1 cellular context compared by ENCODE assay signal in the genomic region with DNA sequence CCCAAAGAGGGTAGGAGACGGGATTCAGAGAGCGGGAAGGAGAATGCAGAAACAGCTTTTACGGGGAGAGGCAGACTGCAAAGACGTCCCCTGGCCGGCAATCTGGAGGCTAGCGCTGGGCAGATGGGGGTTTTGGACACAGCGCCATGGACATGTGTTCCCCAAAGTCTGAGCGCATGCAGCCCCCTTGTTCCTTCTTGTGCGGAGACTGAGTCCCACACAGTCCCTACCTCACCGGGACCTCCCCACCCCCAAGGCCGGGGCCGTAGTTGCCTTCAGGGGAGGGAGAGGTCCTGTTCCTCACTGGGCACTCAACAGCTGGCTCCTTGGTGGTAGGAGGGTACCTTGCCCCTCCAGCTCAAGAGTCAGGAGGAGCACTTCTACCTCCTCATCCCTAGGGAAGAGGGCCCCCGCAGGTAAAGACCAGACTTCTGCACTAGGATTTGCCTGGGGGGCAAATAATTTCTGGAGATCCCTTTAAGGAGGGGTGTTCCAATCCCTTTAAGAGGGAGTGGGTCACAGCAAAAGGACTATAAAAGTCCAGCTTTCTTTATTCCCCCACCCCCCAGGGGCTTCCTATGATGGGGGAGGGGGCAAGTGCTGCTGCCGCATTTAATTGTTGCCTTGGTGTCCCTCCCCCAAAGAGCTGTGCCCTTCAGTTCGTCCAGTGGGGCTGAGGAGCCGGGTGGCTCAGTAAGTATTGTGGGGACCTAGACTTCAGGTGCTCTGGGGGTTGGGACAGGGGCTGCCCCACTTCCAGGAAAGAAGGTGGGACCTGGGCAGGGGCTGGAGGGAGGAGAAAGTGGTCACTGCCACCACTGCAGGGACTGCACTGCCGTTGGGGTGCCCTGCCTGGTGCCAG.
TF ChIP-seq lines count a peak whose summit lies in the region.

No MANE protein-coding gene starts in this region.

TF ChIP-seq in WTC11, 78 proteins besides CTCF, POLR2A, EP300 and RAD21 (continued from another document):
- no peak for TF ChIP-seq AFF4 (CRISPR knock-in tag; IDR thresholded peaks at IDR 0.05; ENCODE audit: borderline replicate concordance)
- TF ChIP-seq FOXK1 (CRISPR knock-in tag; IDR thresholded peaks at IDR 0.05), result no peak
- TF ChIP-seq, protein P1, sequence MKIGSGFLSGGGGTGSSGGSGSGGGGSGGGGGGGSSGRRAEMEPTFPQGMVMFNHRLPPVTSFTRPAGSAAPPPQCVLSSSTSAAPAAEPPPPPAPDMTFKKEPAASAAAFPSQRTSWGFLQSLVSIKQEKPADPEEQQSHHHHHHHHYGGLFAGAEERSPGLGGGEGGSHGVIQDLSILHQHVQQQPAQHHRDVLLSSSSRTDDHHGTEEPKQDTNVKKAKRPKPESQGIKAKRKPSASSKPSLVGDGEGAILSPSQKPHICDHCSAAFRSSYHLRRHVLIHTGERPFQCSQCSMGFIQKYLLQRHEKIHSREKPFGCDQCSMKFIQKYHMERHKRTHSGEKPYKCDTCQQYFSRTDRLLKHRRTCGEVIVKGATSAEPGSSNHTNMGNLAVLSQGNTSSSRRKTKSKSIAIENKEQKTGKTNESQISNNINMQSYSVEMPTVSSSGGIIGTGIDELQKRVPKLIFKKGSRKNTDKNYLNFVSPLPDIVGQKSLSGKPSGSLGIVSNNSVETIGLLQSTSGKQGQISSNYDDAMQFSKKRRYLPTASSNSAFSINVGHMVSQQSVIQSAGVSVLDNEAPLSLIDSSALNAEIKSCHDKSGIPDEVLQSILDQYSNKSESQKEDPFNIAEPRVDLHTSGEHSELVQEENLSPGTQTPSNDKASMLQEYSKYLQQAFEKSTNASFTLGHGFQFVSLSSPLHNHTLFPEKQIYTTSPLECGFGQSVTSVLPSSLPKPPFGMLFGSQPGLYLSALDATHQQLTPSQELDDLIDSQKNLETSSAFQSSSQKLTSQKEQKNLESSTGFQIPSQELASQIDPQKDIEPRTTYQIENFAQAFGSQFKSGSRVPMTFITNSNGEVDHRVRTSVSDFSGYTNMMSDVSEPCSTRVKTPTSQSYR (CRISPR knock-in tag; IDR thresholded peaks at IDR 0.05), result peak; percentile 16; the same call in 1 of the 2 replicates
- TF ChIP-seq CDX4 (CRISPR knock-in tag; IDR thresholded peaks at IDR 0.05; ENCODE audit: borderline replicate concordance), result no peak
- TF ChIP-seq, protein P2, sequence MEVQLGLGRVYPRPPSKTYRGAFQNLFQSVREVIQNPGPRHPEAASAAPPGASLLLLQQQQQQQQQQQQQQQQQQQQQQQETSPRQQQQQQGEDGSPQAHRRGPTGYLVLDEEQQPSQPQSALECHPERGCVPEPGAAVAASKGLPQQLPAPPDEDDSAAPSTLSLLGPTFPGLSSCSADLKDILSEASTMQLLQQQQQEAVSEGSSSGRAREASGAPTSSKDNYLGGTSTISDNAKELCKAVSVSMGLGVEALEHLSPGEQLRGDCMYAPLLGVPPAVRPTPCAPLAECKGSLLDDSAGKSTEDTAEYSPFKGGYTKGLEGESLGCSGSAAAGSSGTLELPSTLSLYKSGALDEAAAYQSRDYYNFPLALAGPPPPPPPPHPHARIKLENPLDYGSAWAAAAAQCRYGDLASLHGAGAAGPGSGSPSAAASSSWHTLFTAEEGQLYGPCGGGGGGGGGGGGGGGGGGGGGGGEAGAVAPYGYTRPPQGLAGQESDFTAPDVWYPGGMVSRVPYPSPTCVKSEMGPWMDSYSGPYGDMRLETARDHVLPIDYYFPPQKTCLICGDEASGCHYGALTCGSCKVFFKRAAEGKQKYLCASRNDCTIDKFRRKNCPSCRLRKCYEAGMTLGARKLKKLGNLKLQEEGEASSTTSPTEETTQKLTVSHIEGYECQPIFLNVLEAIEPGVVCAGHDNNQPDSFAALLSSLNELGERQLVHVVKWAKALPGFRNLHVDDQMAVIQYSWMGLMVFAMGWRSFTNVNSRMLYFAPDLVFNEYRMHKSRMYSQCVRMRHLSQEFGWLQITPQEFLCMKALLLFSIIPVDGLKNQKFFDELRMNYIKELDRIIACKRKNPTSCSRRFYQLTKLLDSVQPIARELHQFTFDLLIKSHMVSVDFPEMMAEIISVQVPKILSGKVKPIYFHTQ (CRISPR knock-in tag; IDR thresholded peaks at IDR 0.05), result no peak
- no peak for TF ChIP-seq ZBTB21 (CRISPR knock-in tag; IDR thresholded peaks at IDR 0.05; ENCODE audit: borderline replicate concordance)
- TF ChIP-seq KAT7 (CRISPR knock-in tag; IDR thresholded peaks at IDR 0.05; ENCODE audit: borderline replicate concordance), result no peak
- TF ChIP-seq, protein P3, sequence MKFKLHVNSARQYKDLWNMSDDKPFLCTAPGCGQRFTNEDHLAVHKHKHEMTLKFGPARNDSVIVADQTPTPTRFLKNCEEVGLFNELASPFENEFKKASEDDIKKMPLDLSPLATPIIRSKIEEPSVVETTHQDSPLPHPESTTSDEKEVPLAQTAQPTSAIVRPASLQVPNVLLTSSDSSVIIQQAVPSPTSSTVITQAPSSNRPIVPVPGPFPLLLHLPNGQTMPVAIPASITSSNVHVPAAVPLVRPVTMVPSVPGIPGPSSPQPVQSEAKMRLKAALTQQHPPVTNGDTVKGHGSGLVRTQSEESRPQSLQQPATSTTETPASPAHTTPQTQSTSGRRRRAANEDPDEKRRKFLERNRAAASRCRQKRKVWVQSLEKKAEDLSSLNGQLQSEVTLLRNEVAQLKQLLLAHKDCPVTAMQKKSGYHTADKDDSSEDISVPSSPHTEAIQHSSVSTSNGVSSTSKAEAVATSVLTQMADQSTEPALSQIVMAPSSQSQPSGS (CRISPR knock-in tag; IDR thresholded peaks at IDR 0.05; ENCODE audit: borderline replicate concordance, low read depth), result no peak
- no peak for TF ChIP-seq ZNF396 (CRISPR knock-in tag; IDR thresholded peaks at IDR 0.05; ENCODE audit: borderline replicate concordance)
- 0 out of 2 replicates have a peak, but pooled peaks have one; percentile 41 for TF ChIP-seq FOXP1 (CRISPR knock-in tag; IDR thresholded peaks at IDR 0.05; ENCODE audit: borderline replicate concordance)
